Comparison of ENCODE assay signal across 8 cellular contexts in genomic region chr1:151494741-151495281, GRCh38. TPM values are rescaled to one million over a fixed set of nuclear protein-coding genes. Genes with fewer than 3 reads are reported as not detected.
A peak's percentile ranks its signal among the peaks of the same experiment; 100 is the strongest.
DNase-seq lines count a peak whose midpoint lies in the region; ATAC-seq and TF ChIP-seq lines count a peak whose summit lies in the region.

No MANE protein-coding gene starts in this region.

- peaks cover 5% of the 10 kb centered on the region for H3K4me1 Mint-ChIP-seq in activated CD8-positive, alpha-beta memory T cell treated with anti-CD3 and anti-CD28 coated beads, Interleukin-2, amount 10 ng/mL, durations not matched to agents 7 days and 5 days

- H4K20me1 ChIP-seq in PC-9 (ENCODE audit: insufficient read depth) = no peaks in the 10 kb centered on the region

- H2AFZ ChIP-seq in PC-9 = no peak overlapping the region

- no peaks in the 10 kb centered on the region for H3K9me3 ChIP-seq in PC-9 (ENCODE audit: insufficient read depth, low read depth)
- no peaks in the 10 kb centered on the region for H3K9me3 ChIP-seq in tibial nerve
- H3K9me3 ChIP-seq in Peyer's patch = no peaks in the 10 kb centered on the region

- POLR2A ChIA-PET in PC-9 (lab: Charles Lee; ENCODE audit: unreplicated experiment) = interaction anchor here (0.5 to 1.6 kb wide), 11 partner anchors 35 to 865 kb away, joined by 3 to 37 read pairs (median 8); partner anchors contain the start of genes C2CD4D, POGZ and TUFT1

- in situ Hi-C loops in brain microvascular endothelial cell (cut with HindIII; ENCODE audit: low pct_ligation_motif_present, low sequenced_read_pairs) = no loop called here

- TF ChIP-seq CTCF in PC-9 (conservative IDR thresholded peaks at IDR 0.05) (no peak), foreskin fibroblast (IDR thresholded peaks at IDR 0.05; ENCODE audit: low read depth, low read length) (no peak), tibial nerve (IDR thresholded peaks at IDR 0.05) (no peak), Peyer's patch (IDR thresholded peaks at IDR 0.05) (no peak), brain microvascular endothelial cell (IDR thresholded peaks at IDR 0.05; ENCODE audit: low read depth, low read length, missing control alignments) (no peak)

- CTCF ChIA-PET in activated CD8-positive, alpha-beta memory T cell treated with anti-CD3 and anti-CD28 coated beads, Interleukin-2, amount 10 ng/mL, durations not matched to agents 7 days and 5 days (lab: Charles Lee) = interaction anchor here (0.8 to 1.2 kb wide), 3 partner anchors 40 to 81 kb away, joined by 3 read pairs; no protein-coding TSS in a partner anchor
- CTCF ChIA-PET in PC-9 (lab: Charles Lee) = interaction anchor here (0.6 to 1.0 kb wide), 6 partner anchors 21 to 345 kb away, joined by 4 to 21 read pairs (median 6); partner anchors contain the start of gene C2CD4D

- peaks cover 3% of the 10 kb centered on the region for H3K27me3 Mint-ChIP-seq in activated CD8-positive, alpha-beta memory T cell treated with anti-CD3 and anti-CD28 coated beads, Interleukin-2, amount 10 ng/mL, durations not matched to agents 7 days and 5 days

- H3K4me3 Mint-ChIP-seq in activated CD8-positive, alpha-beta memory T cell treated with anti-CD3 and anti-CD28 coated beads, Interleukin-2, amount 10 ng/mL, durations not matched to agents 7 days and 5 days = no peak overlapping the region

- intact Hi-C loops in PC-9 (cut with micrococcal nuclease; ENCODE audit: unreplicated experiment) = loop anchor here (1.0 kb wide), 1 partner anchor 18 kb away; no protein-coding TSS in a partner anchor

- ATAC-seq in activated CD8-positive, alpha-beta memory T cell treated with anti-CD3 and anti-CD28 coated beads, Interleukin-2, amount 10 ng/mL, durations not matched to agents 7 days and 5 days = peak; percentile 39

- H3F3A ChIP-seq in PC-9 (ENCODE audit: insufficient read depth, low read depth) = peaks cover 27% of the 10 kb centered on the region

- no TSS peak for BruUV-seq in PC-9 (replicated peaks; lab: Mats Ljungman, UMichigan)

- no peaks in the 10 kb centered on the region for H3K36me3 ChIP-seq in PC-9 (ENCODE audit: low read depth)
- H3K36me3 ChIP-seq in tibial nerve = no peaks in the 10 kb centered on the region
- no peaks in the 10 kb centered on the region for H3K36me3 ChIP-seq in Peyer's patch
- H3K36me3 ChIP-seq in brain microvascular endothelial cell (replicated peaks) = no peaks in the 10 kb centered on the region

- no peaks in the 10 kb centered on the region for H3K9me3 Mint-ChIP-seq in activated CD8-positive, alpha-beta memory T cell treated with anti-CD3 and anti-CD28 coated beads, Interleukin-2, amount 10 ng/mL, durations not matched to agents 7 days and 5 days (ENCODE audit: low read depth)

- no peak overlapping the region for H3K27ac Mint-ChIP-seq in activated CD8-positive, alpha-beta memory T cell treated with anti-CD3 and anti-CD28 coated beads, Interleukin-2, amount 10 ng/mL, durations not matched to agents 7 days and 5 days

- peak in 1 of 2 donors; percentile 15 for TF ChIP-seq EP300 in tibial nerve (IDR thresholded peaks at IDR 0.05)

- no peaks in the 10 kb centered on the region for H3K9me2 ChIP-seq in PC-9 (ENCODE audit: insufficient read depth)

- H3K4me3 ChIP-seq in PC-9 (no peak overlapping the region), foreskin fibroblast (ENCODE audit: low read depth in 1 of 2, low read length in 2 of 2) (no peak overlapping the region), tibial nerve (no peak overlapping the region), Peyer's patch (no peak overlapping the region), brain microvascular endothelial cell (ENCODE audit: low read depth, low read length) (no peak overlapping the region)

- no peak for DNase-seq in activated CD8-positive, alpha-beta memory T cell treated with anti-CD3 and anti-CD28 coated beads, Interleukin-2, amount 10 ng/mL, durations not matched to agents 7 days and 5 days
- no peak for DNase-seq in activated CD8-positive, alpha-beta memory T cell treated with anti-CD3 and anti-CD28 coated beads for 24 hours
- peak; percentile 64 to 92 for DNase-seq in PC-9
- peak; percentile 61 to 75 for DNase-seq in foreskin fibroblast
- no peak for DNase-seq in tibial nerve (ENCODE audit: low spot score in 2 of 2)
- DNase-seq in Peyer's patch = no peak
- no peak for DNase-seq in brain microvascular endothelial cell
- DNase-seq in stimulated activated CD8-positive, alpha-beta memory T cell treated with anti-CD3 and anti-CD28 coated beads, Interleukin-4, amount 100 ng/mL, for 48 hours = no peak

- peak overlapping the region; percentile 50 for H3K4me2 ChIP-seq in PC-9

- H3K36me3 Mint-ChIP-seq in activated CD8-positive, alpha-beta memory T cell treated with anti-CD3 and anti-CD28 coated beads, Interleukin-2, amount 10 ng/mL, durations not matched to agents 7 days and 5 days = no peaks in the 10 kb centered on the region

- no peaks in the 10 kb centered on the region for H3K27me3 ChIP-seq in PC-9 (ENCODE audit: insufficient read depth, low read depth)
- no peaks in the 10 kb centered on the region for H3K27me3 ChIP-seq in tibial nerve
- H3K27me3 ChIP-seq in Peyer's patch = no peaks in the 10 kb centered on the region
- no peaks in the 10 kb centered on the region for H3K27me3 ChIP-seq in brain microvascular endothelial cell (replicated peaks)

- TF ChIP-seq POLR2A in tibial nerve (IDR thresholded peaks at IDR 0.05) = no peak
- no peak for TF ChIP-seq POLR2A in Peyer's patch (IDR thresholded peaks at IDR 0.05)

- H3K79me2 ChIP-seq in PC-9 (ENCODE audit: low read depth) = no peaks in the 10 kb centered on the region

- peak overlapping the region; percentile 73 for H3K27ac ChIP-seq in PC-9
- H3K27ac ChIP-seq in tibial nerve = peak overlapping the region in 3 of 4 donors; percentile 28 to 85 (median 81)
- peak overlapping the region in 1 of 4 donors; percentile 34 for H3K27ac ChIP-seq in Peyer's patch
- H3K27ac ChIP-seq in brain microvascular endothelial cell = no peak overlapping the region

- WGBS in tibial nerve, 2 donors = 0% methylated on average over 1 of the region's 1 CpG; no CpG with 5 or more reads in 1 of the 2 donors

- H3K4me1 ChIP-seq in PC-9 (replicated peaks; ENCODE audit: insufficient read depth) = peaks cover 25% of the 10 kb centered on the region
- H3K4me1 ChIP-seq in tibial nerve = peaks cover 0 to 15% (median 0%) of the 10 kb centered on the region in 4 donors
- peaks cover 0 to 11% (median 1%) of the 10 kb centered on the region in 4 donors for H3K4me1 ChIP-seq in Peyer's patch

RNA-seq across cellular contexts. Expression of gene CGN, which starts 16.4 kb away (rescaled TPM):
- under 1 TPM; 0.37 to 0.70 TPM for total RNA-seq in activated CD8-positive, alpha-beta memory T cell treated with anti-CD3 and anti-CD28 coated beads, Interleukin-2, amount 10 ng/mL, durations not matched to agents 7 days and 5 days
- total RNA-seq in PC-9 (2021) (30.3 and 31.1 TPM in 2 replicates), tibial nerve (1 to 10 TPM in 3 of 4 donors, under 1 TPM in 1; 0.63 to 4.9 (median 2.0) TPM), Peyer's patch (100 to 1,000 TPM in 3 of 4 donors, 10 to 100 TPM in 1; 34.7 to 180 (median 160) TPM)

RNA-seq across cellular contexts. Expression of gene POGZ, which starts 35.5 kb away (rescaled TPM):
- 10 to 100 TPM; 79.6 to 83.5 TPM for total RNA-seq in activated CD8-positive, alpha-beta memory T cell treated with anti-CD3 and anti-CD28 coated beads, Interleukin-2, amount 10 ng/mL, durations not matched to agents 7 days and 5 days
- 63.3 and 71.0 TPM in 2 replicates for total RNA-seq in PC-9 (2021)
- 10 to 100 TPM; 67.2 to 81.0 (median 72.7) TPM for total RNA-seq in tibial nerve
- 10 to 100 TPM; 49.5 to 91.3 (median 52.6) TPM for total RNA-seq in Peyer's patch

RNA-seq across cellular contexts. Expression of gene TUFT1, which starts 45.3 kb away (rescaled TPM):
- total RNA-seq in activated CD8-positive, alpha-beta memory T cell treated with anti-CD3 and anti-CD28 coated beads, Interleukin-2, amount 10 ng/mL, durations not matched to agents 7 days and 5 days = 1 to 10 TPM; 1.7 to 2.5 TPM
- total RNA-seq in PC-9 (2021) (35.3 and 40.2 TPM in 2 replicates), tibial nerve (1 to 10 TPM; 3.3 to 8.1 (median 5.3) TPM), Peyer's patch (10 to 100 TPM; 12.4 to 23.4 (median 19.3) TPM)

Comparison
In these comparisons a context has a peak if more than half of its experiments do, and no peak if none do; other contexts are left out.
1. DNase-seq: peak in PC-9 (2 of 2) and foreskin fibroblast (2 of 2); none in activated CD8-positive, alpha-beta memory T cell treated with anti-CD3 and anti-CD28 coated beads, Interleukin-2, amount 10 ng/mL, durations not matched to agents 7 days and 5 days (single experiment), activated CD8-positive, alpha-beta memory T cell treated with anti-CD3 and anti-CD28 coated beads for 24 hours (single experiment), tibial nerve (0 of 2), Peyer's patch (0 of 3), brain microvascular endothelial cell (single experiment) and stimulated activated CD8-positive, alpha-beta memory T cell treated with anti-CD3 and anti-CD28 coated beads, Interleukin-4, amount 100 ng/mL, for 48 hours (single experiment).